ENCODE assay signal across 7 cellular contexts in the genomic region with DNA sequence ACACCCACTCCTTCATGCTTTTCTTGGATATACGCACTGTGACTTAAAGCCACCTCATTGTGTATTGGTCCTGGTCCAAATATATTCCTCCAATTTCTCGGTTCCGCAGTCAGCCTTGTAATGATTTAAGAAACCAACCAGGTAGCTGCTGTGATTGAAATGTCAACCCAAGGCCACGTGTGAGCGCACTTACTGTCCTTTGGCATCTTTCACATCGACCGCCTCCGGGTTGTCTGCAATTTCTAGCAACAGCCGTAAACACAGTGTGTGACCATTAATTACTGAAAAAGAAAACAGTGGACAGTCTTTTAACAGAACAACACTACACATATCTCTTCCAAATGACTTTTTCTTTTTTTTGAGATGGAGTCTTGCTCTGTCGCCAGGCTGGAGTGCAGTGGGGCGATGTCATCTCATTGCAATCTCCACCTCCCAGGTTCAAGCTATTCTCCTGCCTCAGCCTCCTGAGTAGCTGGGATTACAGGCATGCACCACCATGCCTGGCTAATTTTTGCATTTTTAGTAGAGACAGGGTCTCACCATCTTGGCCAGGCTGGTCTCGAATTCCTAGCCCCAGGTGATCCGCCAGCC.
DNase-seq lines count a peak whose midpoint lies in the region; ATAC-seq, FAIRE-seq and TF ChIP-seq lines count a peak whose summit lies in the region.
"Not testable (repeated sequence)": the region's sequence is repeated elsewhere in the genome, so short reads cannot be mapped to it uniquely, and the experiment has no call there.

No MANE protein-coding gene starts in this region.

- not testable (repeated sequence) for H3K9me1 ChIP-seq in keratinocyte (ENCODE audit: control insufficient read depth, extremely low read depth, insufficient read depth, low read length)

- not testable (repeated sequence) for H2AFZ ChIP-seq in keratinocyte (ENCODE audit: control insufficient read depth, low read length); trophoblast cell (ENCODE audit: insufficient read depth, low read length, poor library complexity)

- peaks cover 62% of the 10 kb centered on the region for H3K36me3 Mint-ChIP-seq in activated CD8-positive, alpha-beta T cell treated with anti-CD3 and anti-CD28 coated beads, Interleukin-2, amount 10 ng/mL, durations not matched to agents 7 days and 5 days (ENCODE audit: low read depth)

- CTCF ChIA-PET in activated CD8-positive, alpha-beta T cell treated with anti-CD3 and anti-CD28 coated beads, Interleukin-2, amount 10 ng/mL, durations not matched to agents 7 days and 5 days (lab: Charles Lee): not testable (repeated sequence)

- H3K9ac ChIP-seq in adipocyte (ENCODE audit: low read length): peak overlapping the region; percentile 11
- H3K9ac ChIP-seq in keratinocyte (ENCODE audit: control insufficient read depth, extremely low read depth, insufficient read depth, low read length); trophoblast cell (ENCODE audit: low read length): not testable (repeated sequence)

- not testable (repeated sequence) for H4K12ac ChIP-seq in trophoblast cell (ENCODE audit: low read depth, low read length)

- H3K9me3 Mint-ChIP-seq in activated CD8-positive, alpha-beta T cell treated with anti-CD3 and anti-CD28 coated beads, Interleukin-2, amount 10 ng/mL, durations not matched to agents 7 days and 5 days (ENCODE audit: insufficient read depth): not testable (repeated sequence)

- not testable (repeated sequence) for H3K4ac ChIP-seq in trophoblast cell (ENCODE audit: low read depth, low read length)

- H3K14ac ChIP-seq in trophoblast cell (ENCODE audit: low read length): peak overlapping the region; percentile 24

- H3K27me3 Mint-ChIP-seq in activated CD8-positive, alpha-beta T cell treated with anti-CD3 and anti-CD28 coated beads, Interleukin-2, amount 10 ng/mL, durations not matched to agents 7 days and 5 days (ENCODE audit: low read depth): not testable (repeated sequence)

- peak overlapping the region; percentile 29 for H3K18ac ChIP-seq in trophoblast cell (ENCODE audit: low read length)

- H3K79me2 ChIP-seq in keratinocyte (ENCODE audit: control insufficient read depth, insufficient read depth, low read length); trophoblast cell (ENCODE audit: control insufficient read depth, insufficient read depth, low read length, poor library complexity): not testable (repeated sequence)

- H4K91ac ChIP-seq in trophoblast cell (ENCODE audit: low read depth, low read length): peak overlapping the region; percentile 61

- POLR2A ChIA-PET in activated CD8-positive, alpha-beta T cell treated with anti-CD3 and anti-CD28 coated beads, Interleukin-2, amount 10 ng/mL, durations not matched to agents 7 days and 5 days (lab: Charles Lee): interaction anchor here (0.6 kb wide), 1 partner anchor 37 kb away, joined by 3 read pairs; no protein-coding TSS in a partner anchor

- peak overlapping the region; percentile 35 for H2AK5ac ChIP-seq in trophoblast cell (ENCODE audit: low read length)

- H4K20me1 ChIP-seq in keratinocyte (ENCODE audit: control insufficient read depth, extremely low read depth, insufficient read depth, low read length): not testable (repeated sequence)

- H4K8ac ChIP-seq in trophoblast cell (ENCODE audit: low read depth, low read length): not testable (repeated sequence)

- H3K4me1 Mint-ChIP-seq in activated CD8-positive, alpha-beta T cell treated with anti-CD3 and anti-CD28 coated beads, Interleukin-2, amount 10 ng/mL, durations not matched to agents 7 days and 5 days (ENCODE audit: low read depth): not testable (repeated sequence)

- DNase-seq in ELF-1 (ENCODE audit: low read depth, low spot score): peak; percentile 17
- peak; percentile 38 for DNase-seq in NCI-H226
- not testable (repeated sequence) for DNase-seq in activated CD8-positive, alpha-beta T cell treated with anti-CD3 and anti-CD28 coated beads, Interleukin-2, amount 10 ng/mL, durations not matched to agents 7 days and 5 days; adipocyte (ENCODE audit: low read depth); keratinocyte (ENCODE audit: low read depth, low spot score)
- peak; percentile 51 for DNase-seq in cerebellum (ENCODE audit: low spot score)
- peak; percentile 29 to 34 for DNase-seq in trophoblast cell

- not testable (repeated sequence) for H3K9me3 ChIP-seq in adipocyte (ENCODE audit: control insufficient read depth, low read length); keratinocyte (ENCODE audit: control insufficient read depth, low read depth, low read length); trophoblast cell (ENCODE audit: insufficient read depth, low read depth, low read length)

- peak overlapping the region; percentile 27 for H3K27ac Mint-ChIP-seq in activated CD8-positive, alpha-beta T cell treated with anti-CD3 and anti-CD28 coated beads, Interleukin-2, amount 10 ng/mL, durations not matched to agents 7 days and 5 days

- dilution Hi-C loops in keratinocyte (cut with MboI; ENCODE audit: extremely low pct_ligation_motif_present, low sequenced_read_pairs): not testable (repeated sequence)

- H2BK5ac ChIP-seq in trophoblast cell (ENCODE audit: low read depth, low read length, poor library complexity): peak overlapping the region; percentile 46

- H3K4me1 ChIP-seq in adipocyte (ENCODE audit: control insufficient read depth, insufficient read depth, low read length) (peaks cover 32% of the 10 kb centered on the region), keratinocyte (ENCODE audit: control insufficient read depth, extremely low read depth, insufficient read depth, low read length) (peaks cover 13% of the 10 kb centered on the region), trophoblast cell (ENCODE audit: control insufficient read depth in 1 of 2, insufficient read depth in 2 of 2, low read length in 2 of 2) (peaks cover 3 to 13% of the 10 kb centered on the region in 2 experiments)

- H3K27me3 ChIP-seq in adipocyte (replicated peaks; ENCODE audit: control insufficient read depth, insufficient read depth, low read length); keratinocyte (ENCODE audit: control insufficient read depth, extremely low read depth, insufficient read depth, low read length); trophoblast cell (ENCODE audit: insufficient read depth, low read length): not testable (repeated sequence)

- H2BK120ac ChIP-seq in trophoblast cell (ENCODE audit: insufficient read depth, low read length, poor library complexity): not testable (repeated sequence)

- H3K4me3 ChIP-seq in adipocyte (ENCODE audit: low read length); keratinocyte (ENCODE audit: control insufficient read depth in 2 of 3, extremely low read depth in 1 of 3, insufficient read depth in 2 of 3, low read depth in 1 of 3, low read length in 3 of 3); trophoblast cell (ENCODE audit: low read depth, low read length): not testable (repeated sequence)

- not testable (repeated sequence) for H3K79me1 ChIP-seq in trophoblast cell (ENCODE audit: low read length)

- peak overlapping the region; percentile 2 for H3K27ac ChIP-seq in keratinocyte (ENCODE audit: control insufficient read depth, insufficient read depth, low read length)
- peak overlapping the region; percentile 67 for H3K27ac ChIP-seq in trophoblast cell (ENCODE audit: low read depth, low read length)

- ATAC-seq in activated CD8-positive, alpha-beta T cell treated with anti-CD3 and anti-CD28 coated beads, Interleukin-2, amount 10 ng/mL, durations not matched to agents 7 days and 5 days: not testable (repeated sequence)

- not testable (repeated sequence) for H3K23ac ChIP-seq in trophoblast cell (ENCODE audit: low read length)

- TF ChIP-seq CTCF in keratinocyte (optimal IDR thresholded peaks at IDR 0.05 in 1 of 3, IDR thresholded peaks at IDR 0.05 in 1 of 3, conservative IDR thresholded peaks at IDR 0.05 in 1 of 3; ENCODE audit: extremely low read depth in 1 of 3, insufficient read depth in 2 of 3, low read length in 3 of 3): not testable (repeated sequence)

- WGBS in trophoblast cell (ENCODE audit: extremely low coverage, insufficient coverage, insufficient read length): no CpG with 5 or more reads among the region's 13 CpGs

- peak overlapping the region; percentile 82 for H2BK12ac ChIP-seq in trophoblast cell (ENCODE audit: low read length)

- H3K36me3 ChIP-seq in adipocyte (ENCODE audit: control insufficient read depth, insufficient read depth, low read length, severe bottlenecking); keratinocyte (ENCODE audit: control insufficient read depth in 2 of 2, extremely low read depth in 1 of 2, insufficient read depth in 2 of 2, low read length in 2 of 2); trophoblast cell (ENCODE audit: control insufficient read depth in 1 of 2, insufficient read depth in 2 of 2, low read length in 2 of 2): not testable (repeated sequence)

- not testable (repeated sequence) for FAIRE-seq in keratinocyte (lab: Jason Lieb, UNC)

- not testable (repeated sequence) for H3K4me3 Mint-ChIP-seq in activated CD8-positive, alpha-beta T cell treated with anti-CD3 and anti-CD28 coated beads, Interleukin-2, amount 10 ng/mL, durations not matched to agents 7 days and 5 days

- H3K4me2 ChIP-seq in keratinocyte (ENCODE audit: control insufficient read depth, extremely low read depth, insufficient read depth, low read depth, low read length): peak overlapping the region; percentile 13
- peak overlapping the region; percentile 22 for H3K4me2 ChIP-seq in trophoblast cell (ENCODE audit: low read length)
